ENCODE assay signal across 16 cellular contexts in the genomic region with DNA sequence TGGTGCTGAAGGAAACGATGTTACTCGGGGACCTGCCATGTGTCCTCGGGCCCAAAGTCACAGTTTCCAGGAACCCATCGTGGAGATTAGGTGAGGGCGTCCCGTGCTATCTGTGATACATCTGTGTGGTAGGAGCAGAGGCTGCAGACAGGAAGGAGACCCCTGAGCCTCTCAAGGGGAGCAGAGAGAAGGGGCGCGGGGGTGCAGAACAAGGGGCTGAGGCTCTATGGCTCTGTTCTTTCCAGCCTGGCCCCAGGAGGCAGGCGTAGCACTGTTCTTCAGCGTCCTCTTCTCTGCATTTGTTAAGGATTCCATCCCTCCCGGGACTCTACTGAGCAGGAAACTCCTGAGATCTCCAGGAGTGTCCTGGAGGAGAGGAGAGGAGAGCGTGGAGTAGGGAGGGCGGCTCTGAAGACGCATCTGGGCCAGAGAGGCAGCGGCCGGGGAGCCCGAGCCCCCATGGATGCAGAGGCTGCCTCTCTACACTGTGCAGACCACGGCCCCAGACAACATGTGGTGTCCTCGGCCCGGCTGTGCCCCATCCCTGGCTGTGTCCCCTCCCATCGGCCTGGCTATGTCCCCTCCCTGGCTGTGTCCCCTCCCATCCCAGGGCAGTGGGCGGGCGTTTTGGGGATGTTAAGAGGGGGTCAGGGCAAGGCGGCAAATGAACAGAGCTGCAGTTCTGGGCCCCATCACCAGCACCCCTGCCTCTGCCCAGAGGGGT.
"Had no signal": no experiment of that assay in that cellular context is flagged by ENCODE, and none has a peak within 500 bp of the region (broad histone marks: within the 10 kb centered on the region; RNA-seq: fewer than 3 reads in every experiment).

No MANE protein-coding gene starts in this region.

- H3K9ac ChIP-seq: parathyroid adenoma had no signal

- DNase-seq: activated CD4-positive, alpha-beta memory T cell treated with anti-CD3 and anti-CD28 coated beads, Interleukin-2, amount 10 ng/mL, durations not matched to agents 7 days and 5 days; activated CD4-positive, alpha-beta T cell treated with anti-CD3 and anti-CD28 coated beads for 4 hours; activated CD8-positive, alpha-beta memory T cell treated with anti-CD3 and anti-CD28 coated beads, Interleukin-2, amount 50 U/mL, for 4 hours; activated effector memory CD4-positive, alpha-beta T cell treated with anti-CD3 and anti-CD28 coated beads, Interleukin-2, amount 50 U/mL, for 16 hours; activated T-cell treated with anti-CD3 and anti-CD28 coated beads, Interleukin-2, amount 50 U/mL, for 48 hours; amniotic stem cell; body of pancreas; effector memory CD4-positive, alpha-beta T cell; foreskin fibroblast; glutamatergic neuron; kidney glomerular epithelial cell; stimulated activated CD4-positive, alpha-beta T cell treated with anti-CD3 and anti-CD28 coated beads, Interleukin-2, amount 100 ng/mL, for 48 hours; T-helper 17 cell had no signal

- H3K4me1 ChIP-seq: body of pancreas, parathyroid adenoma had no signal

- H3K27ac ChIP-seq: body of pancreas, parathyroid adenoma had no signal

- H2AFZ ChIP-seq: parathyroid adenoma had no signal

- ATAC-seq: activated naive CD4-positive, alpha-beta T cell treated with anti-CD3 and anti-CD28 coated beads, Interleukin-2, amount 50 U/mL, for 72 hours; body of pancreas; stimulated activated memory B cell treated with anti-CD40 and anti-IgM and Interleukin-4, amounts not matched to agents 10 μg/mL and 1 μg/mL and 100 μg/mL, for 72 hours; T-helper 17 cell had no signal

- H3K9me3 ChIP-seq: body of pancreas had no signal

- H3K27me3 ChIP-seq: body of pancreas had no signal

- H3K4me3 ChIP-seq: body of pancreas had no signal
